In the genomic region with DNA sequence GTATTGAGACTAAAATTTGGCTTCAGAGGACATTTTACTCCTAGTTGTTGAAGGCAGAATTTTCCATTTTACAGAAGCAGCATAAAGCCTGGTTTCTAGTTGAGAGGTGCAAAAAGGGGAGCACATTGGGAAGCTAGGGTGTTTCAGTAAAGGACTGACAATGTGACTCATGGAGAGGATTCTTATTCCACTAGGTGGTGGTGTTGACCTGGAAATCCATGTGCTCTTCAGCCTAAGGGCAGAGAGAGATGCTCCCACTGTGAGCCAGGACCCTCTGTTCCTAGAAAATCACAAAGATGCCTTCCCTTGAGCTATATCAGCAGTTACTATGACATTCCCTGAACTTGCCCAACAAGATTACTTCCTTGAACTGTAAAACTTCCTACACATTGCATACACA, we compare ENCODE assay signal across 8 cellular contexts.
DNase-seq lines count a peak whose midpoint lies in the region; TF ChIP-seq lines count a peak whose summit lies in the region.

No MANE protein-coding gene starts in this region.

- no peak overlapping the region for H4K91ac ChIP-seq in neuronal stem cell (ENCODE audit: low read depth, low read length, poor library complexity)

- H3K4me3 ChIP-seq in KMS-11 (IDR thresholded peaks at IDR 0.05; ENCODE audit: insufficient read depth, low read depth, low read length) (no peak overlapping the region), neuronal stem cell (ENCODE audit: low read length in 2 of 2) (no peak overlapping the region)

- H3K18ac ChIP-seq in neuronal stem cell (ENCODE audit: low read length), result no peak overlapping the region

- no peak overlapping the region for H3K4me3 Mint-ChIP-seq in brain

- no peak overlapping the region for H3K23ac ChIP-seq in neuronal stem cell (ENCODE audit: low read depth, low read length, poor library complexity)

- TF ChIP-seq CTCF in GM12873 (IDR thresholded peaks at IDR 0.05; ENCODE audit: insufficient read depth, low read depth, low read length, missing control alignments) (peak; percentile 40), KMS-11 (conservative IDR thresholded peaks at IDR 0.05; ENCODE audit: low read depth, low read length) (peak; percentile 62), brain (conservative IDR thresholded peaks at IDR 0.05) (peak; percentile 44 to 64)

- H3K27ac Mint-ChIP-seq in brain, result peak overlapping the region in 2 of 5 experiments; percentile 56 to 89

- H3K9ac ChIP-seq in KMS-11 (no peak overlapping the region), neuronal stem cell (ENCODE audit: low read depth, low read length, poor library complexity) (no peak overlapping the region)

- no peaks in the 10 kb centered on the region for H3K27me3 ChIP-seq in KMS-11 (ENCODE audit: insufficient read depth, low read depth)
- H3K27me3 ChIP-seq in neuronal stem cell (ENCODE audit: control insufficient read depth in 3 of 3, insufficient read depth in 3 of 3, low read depth in 1 of 3, low read length in 3 of 3), result no peaks in the 10 kb centered on the region

- H3K27me3 Mint-ChIP-seq in brain, result peaks cover 13% of the 10 kb centered on the region

- H3K36me3 Mint-ChIP-seq in brain, result no peaks in the 10 kb centered on the region

- H3K4me1 Mint-ChIP-seq in brain, result no peaks in the 10 kb centered on the region

- no peak overlapping the region for H3K27ac ChIP-seq in KMS-11
- no peak overlapping the region for H3K27ac ChIP-seq in neuronal stem cell (replicated peaks; ENCODE audit: low read length)

- H2BK15ac ChIP-seq in neuronal stem cell (ENCODE audit: low read length), result no peak overlapping the region

- H3K14ac ChIP-seq in neuronal stem cell (ENCODE audit: low read length), result no peak overlapping the region

- no peak overlapping the region for H2BK12ac ChIP-seq in neuronal stem cell (ENCODE audit: low read length)

- DNase-seq in neuronal stem cell (ENCODE audit: low spot score), result peak; percentile 29
- DNase-seq in activated effector memory CD4-positive, alpha-beta T cell treated with anti-CD3 and anti-CD28 coated beads, Interleukin-2, amount 50 U/mL, for 16 hours, result no peak
- no peak for DNase-seq in NCI-H2227 (lab: John Stamatoyannopoulos, UW; ENCODE audit: unreplicated experiment)
- no peak for DNase-seq in amniotic stem cell (lab: John Stamatoyannopoulos, UW)
- DNase-seq in NCI-H187 treated with DMSO at 0.1 percent for 48 hours (lab: John Stamatoyannopoulos, UW), result no peak

- no peak overlapping the region for H2BK120ac ChIP-seq in neuronal stem cell (ENCODE audit: low read depth, low read length)

- H2AFZ ChIP-seq in KMS-11 (ENCODE audit: low read depth), result no peak overlapping the region
- H2AFZ ChIP-seq in neuronal stem cell (ENCODE audit: low read length), result no peak overlapping the region

- H4K20me1 ChIP-seq in KMS-11 (ENCODE audit: insufficient read depth), result no peaks in the 10 kb centered on the region

- H2BK5ac ChIP-seq in neuronal stem cell (ENCODE audit: low read length), result no peak overlapping the region

- H4K8ac ChIP-seq in neuronal stem cell (ENCODE audit: low read depth, low read length), result no peak overlapping the region

- peaks cover 3% of the 10 kb centered on the region in 2 donors for H3K9me3 ChIP-seq in neuronal stem cell (replicated peaks in 1 of 2; ENCODE audit: control insufficient read depth in 2 of 2, insufficient read depth in 1 of 2, low read depth in 1 of 2, low read length in 2 of 2)

- H3K4me1 ChIP-seq in KMS-11 (ENCODE audit: low read depth, poor library complexity, severe bottlenecking) (no peaks in the 10 kb centered on the region), neuronal stem cell (ENCODE audit: control insufficient read depth in 2 of 2, insufficient read depth in 1 of 2, low read depth in 1 of 2, low read length in 2 of 2) (no peaks in the 10 kb centered on the region)

- H3K36me3 ChIP-seq in KMS-11 (ENCODE audit: insufficient read depth) (no peaks in the 10 kb centered on the region), neuronal stem cell (replicated peaks in 1 of 2; ENCODE audit: control insufficient read depth in 2 of 2, insufficient read depth in 2 of 2, low read length in 2 of 2) (no peaks in the 10 kb centered on the region)

- no peaks in the 10 kb centered on the region for H3K79me1 ChIP-seq in neuronal stem cell (ENCODE audit: low read depth, low read length)

- H3K79me2 ChIP-seq in KMS-11 (ENCODE audit: insufficient read depth, low read depth), result no peaks in the 10 kb centered on the region

- peaks cover 4 to 23% (median 12%) of the 10 kb centered on the region in 5 experiments for H3K9me3 Mint-ChIP-seq in brain

- H3K4me2 ChIP-seq in KMS-11 (no peak overlapping the region), neuronal stem cell (ENCODE audit: insufficient read depth, low read length, poor library complexity, severe bottlenecking) (no peak overlapping the region)

- H2AK5ac ChIP-seq in neuronal stem cell (ENCODE audit: low read depth, low read length), result no peak overlapping the region

- no peak overlapping the region for H3K4ac ChIP-seq in neuronal stem cell (ENCODE audit: low read length)
